ENCODE assay signal across 21 cellular contexts in the genomic region with DNA sequence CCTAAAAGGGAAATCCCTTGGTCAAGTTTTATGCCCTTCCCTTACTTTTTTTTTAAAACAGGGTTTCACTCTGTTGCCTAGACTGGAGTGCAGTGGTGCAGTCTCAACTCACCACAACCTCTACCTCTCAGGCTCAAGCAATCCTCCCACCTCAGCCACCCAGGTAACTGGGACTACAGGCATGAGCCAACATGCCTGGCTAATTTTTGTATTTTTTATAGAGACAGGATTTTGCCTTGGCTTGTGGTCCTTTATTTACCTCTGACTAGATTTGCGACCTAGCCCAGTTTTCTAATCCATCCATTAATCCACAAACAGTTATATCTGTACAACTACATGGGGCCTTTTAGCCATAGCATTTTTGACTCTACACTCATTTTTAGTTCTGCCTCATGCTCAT. TPM values are rescaled to one million over a fixed set of nuclear protein-coding genes. Genes with fewer than 3 reads are reported as not detected.
"Had no signal": no experiment of that assay in that cellular context is flagged by ENCODE, and none has a peak within 500 bp of the region (broad histone marks: within the 10 kb centered on the region; RNA-seq: fewer than 3 reads in every experiment).

No MANE protein-coding gene starts in this region.

- H3K27ac ChIP-seq: dorsolateral prefrontal cortex, hepatocyte, parathyroid adenoma, spleen, stomach, thoracic aorta, transverse colon had no signal

- H3K4me3 Mint-ChIP-seq: naive thymus-derived CD4-positive, alpha-beta T cell; nephron progenitor cell had no signal

- H3K27me3 ChIP-seq: dorsolateral prefrontal cortex, esophagus squamous epithelium, hepatocyte, spleen, stomach, transverse colon had no signal

- H3K9me3 ChIP-seq: esophagus squamous epithelium, spleen, stomach, thoracic aorta, transverse colon had no signal

- H3K9ac ChIP-seq: parathyroid adenoma had no signal

- H2AFZ ChIP-seq: hepatocyte, parathyroid adenoma had no signal

- H3K4me1 ChIP-seq: parathyroid adenoma, spleen, stomach, transverse colon had no signal

- H3K4me2 ChIP-seq: hepatocyte had no signal

- H3K79me2 ChIP-seq: parathyroid adenoma had no signal

- H3K4me3 ChIP-seq: dorsolateral prefrontal cortex, esophagus squamous epithelium, hepatocyte, lung, spleen, stomach, thoracic aorta, transverse colon had no signal

- ATAC-seq: left colon; left ventricle myocardium superior; naive thymus-derived CD4-positive, alpha-beta T cell; sciatic nerve had no signal

- H3K27me3 Mint-ChIP-seq: naive thymus-derived CD4-positive, alpha-beta T cell had no signal

- H3K4me1 Mint-ChIP-seq: naive thymus-derived CD4-positive, alpha-beta T cell; nephron progenitor cell had no signal

- H3K27ac Mint-ChIP-seq: naive thymus-derived CD4-positive, alpha-beta T cell; nephron progenitor cell had no signal

- H3K9me3 Mint-ChIP-seq: naive thymus-derived CD4-positive, alpha-beta T cell; nephron progenitor cell had no signal

- H3K36me3 ChIP-seq: spleen, thoracic aorta, transverse colon had no signal

- DNase-seq: cortex of kidney; dorsolateral prefrontal cortex; effector CD8-positive, alpha-beta T cell; esophagus squamous epithelium; foreskin fibroblast; left colon; left ventricle myocardium superior; mesendoderm; naive thymus-derived CD4-positive, alpha-beta T cell; nephron progenitor cell; spleen; stimulated activated naive CD4-positive, alpha-beta T cell; stomach; substantia nigra; transverse colon had no signal

RNA-seq across cellular contexts. Expression of gene CDS1, which starts 23.7 kb away (rescaled TPM):
- total RNA-seq: pulmonary artery endothelial cell had no signal
